ENCODE assay signal across 16 cellular contexts in the genomic region with DNA sequence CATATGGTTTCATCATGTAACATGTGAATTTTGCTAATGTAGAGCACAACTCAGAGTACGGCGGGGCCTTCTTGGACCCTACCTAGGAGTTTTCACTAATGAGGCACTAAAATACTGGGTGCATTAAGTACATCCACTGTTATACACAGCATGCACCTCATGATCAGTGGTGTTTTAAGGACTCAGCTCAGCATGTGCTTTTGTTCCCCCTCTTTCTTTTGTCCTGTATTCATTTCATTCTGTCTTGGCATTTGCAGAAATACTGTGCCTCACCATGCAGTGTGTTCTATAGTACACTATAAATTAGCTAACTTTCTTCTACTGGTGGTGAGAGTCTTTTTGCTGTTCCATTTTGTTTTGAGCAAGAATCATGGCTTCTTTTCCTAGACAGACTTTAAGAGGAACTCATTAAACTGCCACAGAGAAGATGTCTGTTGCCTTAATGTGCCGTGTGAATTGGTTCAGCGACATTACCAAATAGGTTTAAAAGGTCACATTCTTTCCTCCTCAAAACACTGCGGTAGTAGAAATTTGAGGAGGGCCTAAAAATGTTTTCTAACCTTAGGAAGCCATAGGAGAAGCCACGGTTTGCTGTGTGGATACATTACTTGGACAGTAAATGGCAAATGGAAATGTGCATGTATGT.
A peak's percentile ranks its signal among the peaks of the same experiment; 100 is the strongest.
DNase-seq lines count a peak whose midpoint lies in the region; ATAC-seq and TF ChIP-seq lines count a peak whose summit lies in the region.
"Had no signal": no experiment of that assay in that cellular context is flagged by ENCODE, and none has a peak within 500 bp of the region (broad histone marks: within the 10 kb centered on the region; RNA-seq: fewer than 3 reads in every experiment).

No MANE protein-coding gene starts in this region.

- peak; percentile 29 to 47 for DNase-seq in NOMO-1 (lab: John Stamatoyannopoulos, UW; ENCODE audit: unreplicated experiment in 2 of 2)
- DNase-seq in NOMO-1 treated with dmso at 0.1 percent for 144 hours (lab: John Stamatoyannopoulos, UW; ENCODE audit: unreplicated experiment) = no peak
- DNase-seq in hepatocyte (ENCODE audit: low spot score) = no peak
- no peak for DNase-seq in stimulated activated naive B cell treated with anti-CD40 and anti-IgM and Interleukin-4, amounts not matched to agents 10 μg/mL and 1 μg/mL and 100 μg/mL, for 72 hours
- no peak for DNase-seq in foreskin keratinocyte
- no peak for DNase-seq in activated CD4-positive, alpha-beta T cell treated with anti-CD3 and anti-CD28 coated beads for 48 hours
- DNase-seq: CD8-positive, alpha-beta memory T cell; Karpas-422; NCI-H1048; NCI-H1417 treated with DMSO at 0.1 percent for 48 hours; NCI-H187; NCI-H748 treated with DMSO at 0.1 percent for 48 hours had no signal

- no peak for ATAC-seq in stimulated activated naive B cell treated with anti-CD40 and anti-IgM and Interleukin-4, amounts not matched to agents 10 μg/mL and 1 μg/mL and 100 μg/mL, for 72 hours (replicated peaks)
- ATAC-seq in GM18867 (IDR thresholded peaks at IDR 0.05; ENCODE audit: unreplicated experiment) (no peak), foreskin keratinocyte (no peak)

- H3K27ac Mint-ChIP-seq in stimulated activated naive B cell treated with anti-CD40 and anti-IgM and Interleukin-4, amounts not matched to agents 10 μg/mL and 1 μg/mL and 100 μg/mL, for 72 hours = peak overlapping the region; percentile 51
- H3K27ac Mint-ChIP-seq: CD8-positive, alpha-beta memory T cell had no signal

- H3K4me3 Mint-ChIP-seq in stimulated activated naive B cell treated with anti-CD40 and anti-IgM and Interleukin-4, amounts not matched to agents 10 μg/mL and 1 μg/mL and 100 μg/mL, for 72 hours = no peak overlapping the region
- H3K4me3 Mint-ChIP-seq: CD8-positive, alpha-beta memory T cell had no signal

- H2AFZ ChIP-seq in hepatocyte = peak overlapping the region; percentile 25
- H2AFZ ChIP-seq in neuron (ENCODE audit: low read depth, low read length) = peak overlapping the region; percentile 58

- no peak overlapping the region for H3K4me2 ChIP-seq in hepatocyte

- no peaks in the 10 kb centered on the region for H4K20me1 ChIP-seq in hepatocyte (ENCODE audit: insufficient read depth, poor library complexity, severe bottlenecking)

- no peaks in the 10 kb centered on the region for H3K9me2 ChIP-seq in hepatocyte (replicated peaks; ENCODE audit: insufficient read depth)

- H3K4me1 ChIP-seq in hepatocyte (ENCODE audit: insufficient read depth) (peaks cover 8% of the 10 kb centered on the region), neuron (ENCODE audit: insufficient read depth, low read length) (peaks cover 11% of the 10 kb centered on the region), foreskin keratinocyte (peaks cover 21% of the 10 kb centered on the region)
- H3K4me1 ChIP-seq: SJSA1 had no signal

- H3K9me3 ChIP-seq in hepatocyte (ENCODE audit: low read depth) (no peaks in the 10 kb centered on the region), neuron (ENCODE audit: low read length) (no peaks in the 10 kb centered on the region)
- H3K9me3 ChIP-seq: SJSA1 had no signal

- peaks cover 4 to 6% of the 10 kb centered on the region in 2 donors for H3K27me3 Mint-ChIP-seq in stimulated activated naive B cell treated with anti-CD40 and anti-IgM and Interleukin-4, amounts not matched to agents 10 μg/mL and 1 μg/mL and 100 μg/mL, for 72 hours

- no peaks in the 10 kb centered on the region for H3K4me1 Mint-ChIP-seq in stimulated activated naive B cell treated with anti-CD40 and anti-IgM and Interleukin-4, amounts not matched to agents 10 μg/mL and 1 μg/mL and 100 μg/mL, for 72 hours
- H3K4me1 Mint-ChIP-seq: CD8-positive, alpha-beta memory T cell had no signal

- no peak for TF ChIP-seq CTCF in hepatocyte (IDR thresholded peaks at IDR 0.05; ENCODE audit: poor library complexity)
- no peak for TF ChIP-seq CTCF in foreskin keratinocyte (conservative IDR thresholded peaks at IDR 0.05)

- H3K27me3 ChIP-seq in hepatocyte (no peaks in the 10 kb centered on the region), neuron (ENCODE audit: insufficient read depth, low read length) (no peaks in the 10 kb centered on the region), foreskin keratinocyte (no peaks in the 10 kb centered on the region)
- H3K27me3 ChIP-seq: SJSA1 had no signal

- H3K4me3 ChIP-seq in hepatocyte = no peak overlapping the region
- no peak overlapping the region for H3K4me3 ChIP-seq in neuron (ENCODE audit: low read length)
- H3K4me3 ChIP-seq: SJSA1 had no signal

- WGBS in hepatocyte (ENCODE audit: low lambda C conversion rate, missing lambda C conversion rate) = 62% methylated on average over 6 of the region's 6 CpGs

- H3K9me3 Mint-ChIP-seq in stimulated activated naive B cell treated with anti-CD40 and anti-IgM and Interleukin-4, amounts not matched to agents 10 μg/mL and 1 μg/mL and 100 μg/mL, for 72 hours = no peaks in the 10 kb centered on the region
- H3K9me3 Mint-ChIP-seq: CD8-positive, alpha-beta memory T cell had no signal

- H3K27ac ChIP-seq in hepatocyte = peak overlapping the region; percentile 6
- H3K27ac ChIP-seq in foreskin keratinocyte = no peak overlapping the region
- H3K27ac ChIP-seq: C4-2B, SJSA1 had no signal

- peaks cover 0 to 2% of the 10 kb centered on the region in 2 donors for H3K36me3 Mint-ChIP-seq in stimulated activated naive B cell treated with anti-CD40 and anti-IgM and Interleukin-4, amounts not matched to agents 10 μg/mL and 1 μg/mL and 100 μg/mL, for 72 hours
- H3K36me3 Mint-ChIP-seq: CD8-positive, alpha-beta memory T cell had no signal

- H3K36me3 ChIP-seq in hepatocyte (replicated peaks; ENCODE audit: insufficient read depth, low read depth) = no peaks in the 10 kb centered on the region
- H3K36me3 ChIP-seq in neuron (ENCODE audit: insufficient read depth, low read length) = no peaks in the 10 kb centered on the region
- H3K36me3 ChIP-seq: SJSA1 had no signal

- no peaks in the 10 kb centered on the region for H3K79me2 ChIP-seq in hepatocyte

Comparison
In these comparisons a context has a peak if more than half of its experiments do, and no peak if none do; other contexts are left out.
1. DNase-seq: peak in NOMO-1 (2 of 2); none in NOMO-1 treated with dmso at 0.1 percent for 144 hours (single experiment), hepatocyte (single experiment), stimulated activated naive B cell treated with anti-CD40 and anti-IgM and Interleukin-4, amounts not matched to agents 10 μg/mL and 1 μg/mL and 100 μg/mL, for 72 hours (single experiment), foreskin keratinocyte (0 of 2) and activated CD4-positive, alpha-beta T cell treated with anti-CD3 and anti-CD28 coated beads for 48 hours (single experiment).